ENCODE assay signal across 1 cellular context in genomic region chr9:113105345-113105744, GRCh38. TPM values are rescaled to one million over a fixed set of nuclear protein-coding genes. Genes with fewer than 3 reads are reported as not detected.
"Had no signal": no experiment of that assay in that cellular context is flagged by ENCODE, and none has a peak within 500 bp of the region (broad histone marks: within the 10 kb centered on the region; RNA-seq: fewer than 3 reads in every experiment).

No MANE protein-coding gene starts in this region.

RNA-seq across cellular contexts. Expression of gene ZFP37, which starts 48.8 kb away (rescaled TPM):
- total RNA-seq: NCI-H460 had no signal
